In genomic region chr9:71886015-71886414, GRCh38 we compare ENCODE assay signal across 19 cellular contexts. TPM values are rescaled to one million over a fixed set of nuclear protein-coding genes. Genes with fewer than 3 reads are reported as not detected.
DNase-seq lines count a peak whose midpoint lies in the region; ATAC-seq lines count a peak whose summit lies in the region.
"Had no signal": no experiment of that assay in that cellular context is flagged by ENCODE, and none has a peak within 500 bp of the region (broad histone marks: within the 10 kb centered on the region; RNA-seq: fewer than 3 reads in every experiment).

No MANE protein-coding gene starts in this region.

- peak overlapping the region; percentile 58 for H3K27ac Mint-ChIP-seq in activated T-helper 1 cell treated with anti-CD3 and anti-CD28 coated beads, Interleukin-12 subunit alpha, Interleukin-12 subunit beta, Interleukin-2, Interleukin-4 antibody, amounts not matched to agents 30 ng/mL and 10 ng/mL and 1 ng/mL, durations not matched to agents 14 hours and 24 hours and 36 hours
- no peak overlapping the region for H3K27ac Mint-ChIP-seq in stimulated activated naive B cell treated with anti-CD40 and anti-IgM and Interleukin-4, amounts not matched to agents 10 μg/mL and 1 μg/mL and 100 μg/mL, for 72 hours
- H3K27ac Mint-ChIP-seq: neural progenitor cell had no signal

- DNase-seq in stimulated activated CD4-positive, alpha-beta T cell treated with anti-CD3 and anti-CD28 coated beads, Interleukin-1b, Interleukin-23, amount 100 ng/mL, for 48 hours = peak; percentile 21
- no peak for DNase-seq in stimulated activated CD4-positive, alpha-beta T cell treated with anti-CD3 and anti-CD28 coated beads, Interleukin-2, amount 100 ng/mL, for 24 hours
- no peak for DNase-seq in activated T-helper 1 cell treated with anti-CD3 and anti-CD28 coated beads, Interleukin-12 subunit alpha, Interleukin-12 subunit beta, Interleukin-2, Interleukin-4 antibody, amounts not matched to agents 30 ng/mL and 10 ng/mL and 1 ng/mL, durations not matched to agents 14 hours and 24 hours and 36 hours (ENCODE audit: low spot score)
- no peak for DNase-seq in stimulated activated naive B cell treated with anti-CD40 and anti-IgM and Interleukin-4, amounts not matched to agents 10 μg/mL and 1 μg/mL and 100 μg/mL, for 72 hours
- DNase-seq in NCI-H1092 treated with DMSO at 0.1 percent for 48 hours (lab: John Stamatoyannopoulos, UW) = no peak
- DNase-seq: activated CD8-positive, alpha-beta memory T cell treated with anti-CD3 and anti-CD28 coated beads for 24 hours; activated effector memory CD4-positive, alpha-beta T cell treated with anti-CD3 and anti-CD28 coated beads, Interleukin-2, amount 50 U/mL, for 16 hours; DMS79 treated with DMSO at 0.1 percent for 48 hours; left ventricle myocardium superior; MG63; NCI-H1694; NCI-H2171 treated with DMSO at 0.1 percent for 48 hours; NCI-H748 treated with DMSO at 0.1 percent for 48 hours; stomach had no signal

- H3K4me3 Mint-ChIP-seq in activated T-helper 1 cell treated with anti-CD3 and anti-CD28 coated beads, Interleukin-12 subunit alpha, Interleukin-12 subunit beta, Interleukin-2, Interleukin-4 antibody, amounts not matched to agents 30 ng/mL and 10 ng/mL and 1 ng/mL, durations not matched to agents 14 hours and 24 hours and 36 hours = no peak overlapping the region
- H3K4me3 Mint-ChIP-seq in stimulated activated naive B cell treated with anti-CD40 and anti-IgM and Interleukin-4, amounts not matched to agents 10 μg/mL and 1 μg/mL and 100 μg/mL, for 72 hours = no peak overlapping the region
- H3K4me3 Mint-ChIP-seq: dendritic cell treated with granulocyte-macrophage colony-stimulating factor and Interleukin-4, amounts not matched to agents 40 ng/mL and 50 ng/mL, for 4 days; neural progenitor cell had no signal

- ATAC-seq in HG02852 (IDR thresholded peaks at IDR 0.05; ENCODE audit: unreplicated experiment) = peak; percentile 50
- peak; percentile 25 to 38 for ATAC-seq in stimulated activated naive B cell treated with anti-CD40 and anti-IgM and Interleukin-4, amounts not matched to agents 10 μg/mL and 1 μg/mL and 100 μg/mL, for 72 hours (replicated peaks)
- no peak for ATAC-seq in GM21423 (IDR thresholded peaks at IDR 0.05; ENCODE audit: unreplicated experiment)
- no peak for ATAC-seq in GM19324 (IDR thresholded peaks at IDR 0.05; ENCODE audit: low FRiP score, unreplicated experiment)
- ATAC-seq: left ventricle myocardium superior had no signal

- peaks cover 40% of the 10 kb centered on the region for H3K36me3 Mint-ChIP-seq in activated T-helper 1 cell treated with anti-CD3 and anti-CD28 coated beads, Interleukin-12 subunit alpha, Interleukin-12 subunit beta, Interleukin-2, Interleukin-4 antibody, amounts not matched to agents 30 ng/mL and 10 ng/mL and 1 ng/mL, durations not matched to agents 14 hours and 24 hours and 36 hours (ENCODE audit: low read depth)
- H3K36me3 Mint-ChIP-seq in stimulated activated naive B cell treated with anti-CD40 and anti-IgM and Interleukin-4, amounts not matched to agents 10 μg/mL and 1 μg/mL and 100 μg/mL, for 72 hours = peaks cover 40 to 57% of the 10 kb centered on the region in 2 donors

- H3K4me1 Mint-ChIP-seq in activated T-helper 1 cell treated with anti-CD3 and anti-CD28 coated beads, Interleukin-12 subunit alpha, Interleukin-12 subunit beta, Interleukin-2, Interleukin-4 antibody, amounts not matched to agents 30 ng/mL and 10 ng/mL and 1 ng/mL, durations not matched to agents 14 hours and 24 hours and 36 hours (ENCODE audit: low read depth) = peaks cover 43% of the 10 kb centered on the region
- H3K4me1 Mint-ChIP-seq in stimulated activated naive B cell treated with anti-CD40 and anti-IgM and Interleukin-4, amounts not matched to agents 10 μg/mL and 1 μg/mL and 100 μg/mL, for 72 hours = peaks cover 22 to 38% of the 10 kb centered on the region in 2 donors
- H3K4me1 Mint-ChIP-seq: neural progenitor cell had no signal

- peaks cover 24% of the 10 kb centered on the region for H3K9me3 Mint-ChIP-seq in activated T-helper 1 cell treated with anti-CD3 and anti-CD28 coated beads, Interleukin-12 subunit alpha, Interleukin-12 subunit beta, Interleukin-2, Interleukin-4 antibody, amounts not matched to agents 30 ng/mL and 10 ng/mL and 1 ng/mL, durations not matched to agents 14 hours and 24 hours and 36 hours
- peaks cover 11 to 19% of the 10 kb centered on the region in 2 donors for H3K9me3 Mint-ChIP-seq in stimulated activated naive B cell treated with anti-CD40 and anti-IgM and Interleukin-4, amounts not matched to agents 10 μg/mL and 1 μg/mL and 100 μg/mL, for 72 hours

- no peaks in the 10 kb centered on the region for H3K27me3 Mint-ChIP-seq in activated T-helper 1 cell treated with anti-CD3 and anti-CD28 coated beads, Interleukin-12 subunit alpha, Interleukin-12 subunit beta, Interleukin-2, Interleukin-4 antibody, amounts not matched to agents 30 ng/mL and 10 ng/mL and 1 ng/mL, durations not matched to agents 14 hours and 24 hours and 36 hours (ENCODE audit: insufficient read depth)
- H3K27me3 Mint-ChIP-seq in stimulated activated naive B cell treated with anti-CD40 and anti-IgM and Interleukin-4, amounts not matched to agents 10 μg/mL and 1 μg/mL and 100 μg/mL, for 72 hours = no peaks in the 10 kb centered on the region
- H3K27me3 Mint-ChIP-seq: dendritic cell treated with granulocyte-macrophage colony-stimulating factor and Interleukin-4, amounts not matched to agents 40 ng/mL and 50 ng/mL, for 4 days had no signal

- intact Hi-C loops in activated T-helper 1 cell treated with anti-CD3 and anti-CD28 coated beads, Interleukin-12 subunit alpha, Interleukin-12 subunit beta, Interleukin-2, Interleukin-4 antibody, amounts not matched to agents 30 ng/mL and 10 ng/mL and 1 ng/mL, durations not matched to agents 14 hours and 24 hours and 36 hours (cut with micrococcal nuclease) = loop anchor here (1.0 to 2.0 kb wide), 2 partner anchors 17 to 28 kb away; no protein-coding TSS in a partner anchor

RNA-seq across cellular contexts. Expression of gene ABHD17B, which starts 25.0 kb away (rescaled TPM):
- 18.5 and 20.4 TPM in 2 replicates for total RNA-seq in activated T-helper 1 cell treated with anti-CD3 and anti-CD28 coated beads, Interleukin-12 subunit alpha, Interleukin-12 subunit beta, Interleukin-2, Interleukin-4 antibody, amounts not matched to agents 30 ng/mL and 10 ng/mL and 1 ng/mL, durations not matched to agents 14 hours and 24 hours and 36 hours

RNA-seq across cellular contexts. Expression of gene C9orf85, which starts 25.4 kb away (rescaled TPM):
- 9.3 and 9.8 TPM in 2 replicates for total RNA-seq in activated T-helper 1 cell treated with anti-CD3 and anti-CD28 coated beads, Interleukin-12 subunit alpha, Interleukin-12 subunit beta, Interleukin-2, Interleukin-4 antibody, amounts not matched to agents 30 ng/mL and 10 ng/mL and 1 ng/mL, durations not matched to agents 14 hours and 24 hours and 36 hours

Comparison
In these comparisons a context has a peak if more than half of its experiments do, and no peak if none do; other contexts are left out.
1. ATAC-seq: peak in HG02852 (single experiment) and stimulated activated naive B cell treated with anti-CD40 and anti-IgM and Interleukin-4, amounts not matched to agents 10 μg/mL and 1 μg/mL and 100 μg/mL, for 72 hours (2 of 2); none in GM21423 (single experiment) and GM19324 (single experiment).